ENCODE assay signal across 8 cellular contexts in the genomic region with DNA sequence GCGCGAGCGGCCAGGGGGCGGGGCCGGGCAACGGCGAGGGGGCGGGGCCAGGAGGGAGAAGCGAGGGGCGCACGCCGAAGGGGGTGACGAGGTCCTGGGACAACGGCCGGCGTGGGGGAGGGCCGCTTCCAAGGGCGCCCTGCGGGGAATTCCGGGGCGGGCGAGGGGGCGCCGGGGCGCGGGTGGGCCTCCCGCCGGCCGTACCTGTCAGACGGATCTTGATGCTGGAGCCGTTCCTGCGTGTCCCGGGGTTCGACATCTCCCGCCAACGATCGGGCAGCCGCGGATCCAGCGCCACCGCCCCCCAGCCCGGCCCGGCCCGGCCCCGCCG. TPM values are rescaled to one million over a fixed set of nuclear protein-coding genes. Genes with fewer than 3 reads are reported as not detected.
A peak's percentile ranks its signal among the peaks of the same experiment; 100 is the strongest.
DNase-seq lines count a peak whose midpoint lies in the region; ATAC-seq and TF ChIP-seq lines count a peak whose summit lies in the region.

No MANE protein-coding gene starts in this region.

- no peaks in the 10 kb centered on the region for H3K27me3 ChIP-seq in right atrium auricular region

- H3K27ac ChIP-seq in HEK293 (ENCODE audit: extremely low read depth, low read depth, low read length) (peak overlapping the region; percentile 84), SK-N-MC (peak overlapping the region; percentile 78; the same call in 1 of the 2 replicates), right atrium auricular region (peak overlapping the region; percentile 94 to 98)

- peak; percentile 11 for ATAC-seq in GM18517 (IDR thresholded peaks at IDR 0.05; ENCODE audit: unreplicated experiment)
- peak; percentile 50 for ATAC-seq in stimulated activated naive CD8-positive, alpha-beta T cell treated with anti-CD3 and anti-CD28 coated beads, Interleukin-15, amount 100 ng/mL, for 72 hours

- peak overlapping the region; percentile 85 for H3K9ac ChIP-seq in SK-N-MC (ENCODE audit: insufficient read length)

- H3K36me3 ChIP-seq in HEK293 (ENCODE audit: control insufficient read depth in 2 of 2, insufficient read depth in 1 of 2, low read length in 2 of 2) (no peaks in the 10 kb centered on the region), SK-N-MC (ENCODE audit: insufficient read depth, low read length) (0 out of 2 replicates have a peak, but pooled peaks cover 11% of the 10 kb centered on the region), right atrium auricular region (no peaks in the 10 kb centered on the region)

- no peaks in the 10 kb centered on the region for H3K27me3 Mint-ChIP-seq in stimulated activated naive CD8-positive, alpha-beta T cell treated with anti-CD3 and anti-CD28 coated beads, Interleukin-15, amount 100 ng/mL, for 72 hours

- TF ChIP-seq CTCF in HEK293 (tag by site-specific recombination; IDR thresholded peaks at IDR 0.05) (no peak), right atrium auricular region (IDR thresholded peaks at IDR 0.05) (no peak)

- DNase-seq in SK-N-MC (ENCODE audit: low read depth, low spot score) (no peak), right atrium auricular region (ENCODE audit: low spot score) (no peak), SW 1271 (lab: John Stamatoyannopoulos, UW) (no peak), GOT3 (lab: John Stamatoyannopoulos, UW) (no peak)
- DNase-seq in stimulated activated naive CD8-positive, alpha-beta T cell treated with anti-CD3 and anti-CD28 coated beads, Interleukin-15, amount 100 ng/mL, for 72 hours: no peak
- no peak for DNase-seq in stimulated activated CD4-positive, alpha-beta T cell treated with anti-CD3 and anti-CD28 coated beads, Interleukin-4, amount 100 ng/mL, for 4 hours

- H3K9me3 Mint-ChIP-seq in stimulated activated naive CD8-positive, alpha-beta T cell treated with anti-CD3 and anti-CD28 coated beads, Interleukin-15, amount 100 ng/mL, for 72 hours: no peaks in the 10 kb centered on the region

- H3K27ac Mint-ChIP-seq in stimulated activated naive CD8-positive, alpha-beta T cell treated with anti-CD3 and anti-CD28 coated beads, Interleukin-15, amount 100 ng/mL, for 72 hours: peak overlapping the region; percentile 79 to 81

- H3K4me1 Mint-ChIP-seq in stimulated activated naive CD8-positive, alpha-beta T cell treated with anti-CD3 and anti-CD28 coated beads, Interleukin-15, amount 100 ng/mL, for 72 hours: peaks cover 56% of the 10 kb centered on the region

- CTCF ChIA-PET in HEK293 (lab: Yijun Ruan, JAX): no interaction called here

- H3K4me3 ChIP-seq in HEK293 (ENCODE audit: low read depth, low read length): peak overlapping the region; percentile 81
- H3K4me3 ChIP-seq in SK-N-MC: peak overlapping the region; percentile 98
- peak overlapping the region; percentile 77 to 100 for H3K4me3 ChIP-seq in right atrium auricular region

- peak overlapping the region; percentile 90 to 92 for H3K4me3 Mint-ChIP-seq in stimulated activated naive CD8-positive, alpha-beta T cell treated with anti-CD3 and anti-CD28 coated beads, Interleukin-15, amount 100 ng/mL, for 72 hours

- no peaks in the 10 kb centered on the region for H3K9me3 ChIP-seq in HEK293 (ENCODE audit: control insufficient read depth, insufficient read depth, low read depth, low read length)
- H3K9me3 ChIP-seq in SK-N-MC (ENCODE audit: low read depth, low read length): no peaks in the 10 kb centered on the region
- no peaks in the 10 kb centered on the region for H3K9me3 ChIP-seq in right atrium auricular region

- POLR2A ChIA-PET in HEK293 (lab: Yijun Ruan, JAX): interaction anchor here (1.0 kb wide), 1 partner anchor 182 kb away, joined by 4 read pairs; the partner anchor contains the start of gene ARPC1A

- 0 out of 2 replicates have a peak, but pooled peaks cover 3% of the 10 kb centered on the region for H3K4me1 ChIP-seq in HEK293 (ENCODE audit: control insufficient read depth, insufficient read depth, low read length)
- H3K4me1 ChIP-seq in right atrium auricular region: peaks cover 0 to 42% of the 10 kb centered on the region in 2 donors

TF ChIP-seq in HEK293, 187 proteins besides CTCF, POLR2A, EP300 and RAD21 (continues in another document):
- TF ChIP-seq ZNF654 (tag by site-specific recombination; IDR thresholded peaks at IDR 0.05; ENCODE audit: low read depth): no peak
- no peak for TF ChIP-seq KLF9 (tag by site-specific recombination; IDR thresholded peaks at IDR 0.05; ENCODE audit: low read depth)
- no peak for TF ChIP-seq EGR2 (tag by site-specific recombination; IDR thresholded peaks at IDR 0.05; ENCODE audit: low read depth)
- peak; percentile 79 for TF ChIP-seq GLIS2 (tag by site-specific recombination; IDR thresholded peaks at IDR 0.05)
- peak; percentile 25; the same call in 1 of the 2 replicates for TF ChIP-seq GLIS1 (tag by site-specific recombination; IDR thresholded peaks at IDR 0.05)
- no peak for TF ChIP-seq SP3 (tag by site-specific recombination; IDR thresholded peaks at IDR 0.05)
- peak; percentile 25; the same call in 1 of the 2 replicates for TF ChIP-seq KLF10 (tag by site-specific recombination; IDR thresholded peaks at IDR 0.05)
- no peak for TF ChIP-seq ZNF621 (tag by site-specific recombination; IDR thresholded peaks at IDR 0.05)
- TF ChIP-seq ZNF335 (tag by site-specific recombination; conservative IDR thresholded peaks at IDR 0.05): no peak
- TF ChIP-seq, protein P1, sequence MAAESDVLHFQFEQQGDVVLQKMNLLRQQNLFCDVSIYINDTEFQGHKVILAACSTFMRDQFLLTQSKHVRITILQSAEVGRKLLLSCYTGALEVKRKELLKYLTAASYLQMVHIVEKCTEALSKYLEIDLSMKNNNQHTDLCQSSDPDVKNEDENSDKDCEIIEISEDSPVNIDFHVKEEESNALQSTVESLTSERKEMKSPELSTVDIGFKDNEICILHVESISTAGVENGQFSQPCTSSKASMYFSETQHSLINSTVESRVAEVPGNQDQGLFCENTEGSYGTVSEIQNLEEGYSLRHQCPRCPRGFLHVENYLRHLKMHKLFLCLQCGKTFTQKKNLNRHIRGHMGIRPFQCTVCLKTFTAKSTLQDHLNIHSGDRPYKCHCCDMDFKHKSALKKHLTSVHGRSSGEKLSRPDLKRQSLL (tag by site-specific recombination; IDR thresholded peaks at IDR 0.05): 0 out of 2 replicates have a peak, but pooled peaks have one; percentile 61
- TF ChIP-seq ZNF580 (tag by site-specific recombination; IDR thresholded peaks at IDR 0.05): no peak
- 0 out of 2 replicates have a peak, but pooled peaks have one; percentile 6 for TF ChIP-seq ZNF561 (tag by site-specific recombination; IDR thresholded peaks at IDR 0.05; ENCODE audit: borderline replicate concordance)
- TF ChIP-seq ZFP69B (tag by site-specific recombination; IDR thresholded peaks at IDR 0.05): no peak
- TF ChIP-seq BCL11B (tag by site-specific recombination; IDR thresholded peaks at IDR 0.05; ENCODE audit: low read depth): 0 out of 2 replicates have a peak, but pooled peaks have one; percentile 17
- TF ChIP-seq ZNF792 (tag by site-specific recombination; IDR thresholded peaks at IDR 0.05): no peak
- TF ChIP-seq ZNF791 (tag by site-specific recombination; IDR thresholded peaks at IDR 0.05): no peak
- no peak for TF ChIP-seq ZNF555 (tag by site-specific recombination; conservative IDR thresholded peaks at IDR 0.05)
- TF ChIP-seq, protein P2, sequence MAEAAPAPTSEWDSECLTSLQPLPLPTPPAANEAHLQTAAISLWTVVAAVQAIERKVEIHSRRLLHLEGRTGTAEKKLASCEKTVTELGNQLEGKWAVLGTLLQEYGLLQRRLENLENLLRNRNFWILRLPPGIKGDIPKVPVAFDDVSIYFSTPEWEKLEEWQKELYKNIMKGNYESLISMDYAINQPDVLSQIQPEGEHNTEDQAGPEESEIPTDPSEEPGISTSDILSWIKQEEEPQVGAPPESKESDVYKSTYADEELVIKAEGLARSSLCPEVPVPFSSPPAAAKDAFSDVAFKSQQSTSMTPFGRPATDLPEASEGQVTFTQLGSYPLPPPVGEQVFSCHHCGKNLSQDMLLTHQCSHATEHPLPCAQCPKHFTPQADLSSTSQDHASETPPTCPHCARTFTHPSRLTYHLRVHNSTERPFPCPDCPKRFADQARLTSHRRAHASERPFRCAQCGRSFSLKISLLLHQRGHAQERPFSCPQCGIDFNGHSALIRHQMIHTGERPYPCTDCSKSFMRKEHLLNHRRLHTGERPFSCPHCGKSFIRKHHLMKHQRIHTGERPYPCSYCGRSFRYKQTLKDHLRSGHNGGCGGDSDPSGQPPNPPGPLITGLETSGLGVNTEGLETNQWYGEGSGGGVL (tag by site-specific recombination; IDR thresholded peaks at IDR 0.05): 0 out of 2 replicates have a peak, but pooled peaks have one; percentile 39
- 0 out of 2 replicates have a peak, but pooled peaks have one; percentile 32 for TF ChIP-seq ZNF341 (tag by site-specific recombination; IDR thresholded peaks at IDR 0.05; ENCODE audit: low read depth)
- TF ChIP-seq BCL11A (tag by site-specific recombination; IDR thresholded peaks at IDR 0.05; ENCODE audit: low read depth): no peak

RNA-seq across cellular contexts. Expression of gene SMURF1, which starts 0.4 kb away (rescaled TPM):
- total RNA-seq in right atrium auricular region: 10 to 100 TPM in 1 of 2 donors, 1 to 10 TPM in 1; 9.0 to 14.3 TPM
